ENCODE assay signal across 1 cellular context in the genomic region with DNA sequence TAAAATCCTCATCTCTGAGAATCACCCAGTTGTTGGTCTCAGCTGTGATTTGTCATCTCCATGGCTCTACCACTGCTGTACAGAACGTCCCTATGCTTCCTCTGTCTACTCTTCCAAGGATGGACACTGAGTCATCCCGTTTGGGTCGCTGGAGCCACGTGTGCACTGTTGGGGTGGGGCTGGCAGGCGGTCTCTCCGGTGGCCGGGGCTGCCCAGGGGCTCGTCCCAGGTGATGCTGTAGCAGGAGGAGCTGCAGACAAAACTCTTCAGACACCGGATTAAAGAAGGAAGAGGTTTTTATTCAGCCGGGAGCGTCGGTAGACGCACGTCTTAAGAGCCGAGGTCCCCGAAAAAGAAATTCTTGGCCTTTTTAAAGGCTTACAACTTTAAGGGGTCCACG.
TF ChIP-seq lines count a peak whose summit lies in the region.

No MANE protein-coding gene starts in this region.

TF ChIP-seq in H1, 55 proteins besides CTCF, POLR2A, EP300 and RAD21:
- TF ChIP-seq, protein P1, sequence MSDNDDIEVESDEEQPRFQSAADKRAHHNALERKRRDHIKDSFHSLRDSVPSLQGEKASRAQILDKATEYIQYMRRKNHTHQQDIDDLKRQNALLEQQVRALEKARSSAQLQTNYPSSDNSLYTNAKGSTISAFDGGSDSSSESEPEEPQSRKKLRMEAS (IDR thresholded peaks at IDR 0.05): peak; percentile 12; the same call in 1 of the 2 replicates
- TF ChIP-seq TCF12 (IDR thresholded peaks at IDR 0.05; ENCODE audit: low read depth, low read length): no peak
- no peak for TF ChIP-seq BRCA1 (IDR thresholded peaks at IDR 0.05; ENCODE audit: low read depth, low read length)
- no peak for TF ChIP-seq YY1 (IDR thresholded peaks at IDR 0.05; ENCODE audit: low read depth, low read length)
